8 cellular contexts compared by ENCODE assay signal in genomic region chr3:174633342-174633741, GRCh38.
"Had no signal": no experiment of that assay in that cellular context is flagged by ENCODE, and none has a peak within 500 bp of the region (broad histone marks: within the 10 kb centered on the region; RNA-seq: fewer than 3 reads in every experiment).

No MANE protein-coding gene starts in this region.

- H3K4me1 Mint-ChIP-seq: H9 had no signal

- H2AFZ ChIP-seq: GM23248 had no signal

- H3K4me3 Mint-ChIP-seq: H9, HFFc6 had no signal

- H3K4me3 ChIP-seq: GM23248, HAP-1 had no signal

- DNase-seq: GM23248, GOT3, H7, H9, HCEC 1CT, HFFc6 had no signal

- ATAC-seq: HCT116 had no signal

- H3K27ac Mint-ChIP-seq: H9, HFFc6 had no signal

- H3K27ac ChIP-seq: GM23248 had no signal

- H3K9me3 ChIP-seq: HAP-1 had no signal

- H3K9me3 Mint-ChIP-seq: H9, HFFc6 had no signal

- H3K9ac ChIP-seq: GM23248 had no signal

- H3K36me3 ChIP-seq: HAP-1 had no signal
